ENCODE assay signal across 9 cellular contexts in the genomic region with DNA sequence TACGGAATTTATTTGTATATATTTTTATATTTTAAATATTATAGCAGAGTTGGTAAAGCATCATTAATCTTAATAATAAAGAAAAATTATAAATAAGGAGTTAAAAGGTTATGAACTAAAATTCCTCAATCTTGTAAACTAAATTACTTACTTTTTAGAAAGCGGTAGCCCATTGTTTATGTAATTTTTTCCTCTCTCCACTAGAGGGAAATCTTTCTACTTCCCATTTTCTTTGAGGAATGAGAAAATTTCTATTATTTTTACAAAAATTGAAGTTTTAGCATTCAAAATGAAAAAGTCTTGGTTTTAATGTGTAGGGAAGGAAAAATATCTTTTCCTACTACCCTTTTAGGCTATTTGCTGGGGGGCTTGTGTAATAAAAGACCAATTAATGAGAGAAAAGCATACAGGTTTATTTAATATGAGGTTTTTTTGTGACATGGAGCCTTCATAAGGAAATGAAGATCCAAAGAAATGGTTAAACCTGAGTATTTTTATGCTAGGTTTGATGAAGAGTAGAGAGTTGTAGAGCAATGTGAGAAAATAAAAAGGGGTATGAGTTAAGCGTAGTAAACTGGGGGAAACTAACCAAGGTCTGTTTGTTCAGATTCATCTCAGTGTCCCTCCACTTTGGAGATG.
A peak's percentile ranks its signal among the peaks of the same experiment; 100 is the strongest.
DNase-seq lines count a peak whose midpoint lies in the region; ATAC-seq, FAIRE-seq and TF ChIP-seq lines count a peak whose summit lies in the region.
"Had no signal": no experiment of that assay in that cellular context is flagged by ENCODE, and none has a peak within 500 bp of the region (broad histone marks: within the 10 kb centered on the region; RNA-seq: fewer than 3 reads in every experiment).

No MANE protein-coding gene starts in this region.

- no peaks in the 10 kb centered on the region for H3K9me3 Mint-ChIP-seq in chondrocyte (ENCODE audit: low read depth)

- peaks cover 5% of the 10 kb centered on the region for H3K36me3 Mint-ChIP-seq in chondrocyte (ENCODE audit: low read depth)

- ATAC-seq in pancreas, result no peak

- intact Hi-C loops in pancreas (cut with DNase I), result no loop called here

- no peaks in the 10 kb centered on the region for H3K4me1 ChIP-seq in pancreas
- H3K4me1 ChIP-seq: HAP-1, SJSA1 had no signal

- WGBS in pancreas, 2 donors, result 82 to 87% methylated on average over 3 of the region's 3 CpGs

- no peak overlapping the region for H3K4me3 Mint-ChIP-seq in chondrocyte (ENCODE audit: unreplicated experiment)

- H3K27ac Mint-ChIP-seq in chondrocyte (ENCODE audit: unreplicated experiment), result no peak overlapping the region

- H3K27ac ChIP-seq in pancreas, result no peak overlapping the region
- H3K27ac ChIP-seq: SJSA1 had no signal

- H3K9me3 ChIP-seq in pancreas, result no peaks in the 10 kb centered on the region
- H3K9me3 ChIP-seq: HAP-1, SJSA1 had no signal

- TF ChIP-seq CTCF in GM12864 (IDR thresholded peaks at IDR 0.05; ENCODE audit: low read depth, low read length, missing control alignments), result peak; percentile 17
- TF ChIP-seq CTCF in NB4 (IDR thresholded peaks at IDR 0.05; ENCODE audit: low read depth, low read length), result no peak
- peak; percentile 86 for TF ChIP-seq CTCF in chondrocyte (IDR thresholded peaks at IDR 0.05)
- TF ChIP-seq CTCF in pancreas (IDR thresholded peaks at IDR 0.05), result peak in 1 of 4 donors; percentile 22

- no peak for TF ChIP-seq POLR2A in NB4 (IDR thresholded peaks at IDR 0.05; ENCODE audit: extremely low read depth, insufficient read length)

- no peaks in the 10 kb centered on the region for H3K27me3 Mint-ChIP-seq in chondrocyte (ENCODE audit: low read depth)

- H3K27me3 ChIP-seq in pancreas, result no peaks in the 10 kb centered on the region
- H3K27me3 ChIP-seq: SJSA1 had no signal

- DNase-seq in GM12864 (ENCODE audit: low read depth) (no peak), NB4 (ENCODE audit: low read depth) (peak; percentile 17), chondrocyte (ENCODE audit: low spot score) (no peak), pancreas (no peak), iPS-NIHi7 (ENCODE audit: extremely low spot score) (no peak), NCI-H526 treated with DMSO at 0.1 percent for 48 hours (lab: John Stamatoyannopoulos, UW) (no peak)
- no peak for DNase-seq in activated CD8-positive, alpha-beta memory T cell treated with anti-CD3 and anti-CD28 coated beads, Interleukin-2, amount 50 U/mL, for 48 hours

- no peak overlapping the region for H3K4me3 ChIP-seq in GM12864 (ENCODE audit: low read depth, low read length)
- no peak overlapping the region for H3K4me3 ChIP-seq in NB4 (ENCODE audit: low read depth, low read length)
- no peak overlapping the region for H3K4me3 ChIP-seq in pancreas
- H3K4me3 ChIP-seq: HAP-1, SJSA1 had no signal

- no peaks in the 10 kb centered on the region for H3K4me1 Mint-ChIP-seq in chondrocyte (ENCODE audit: low read depth)

- H3K36me3 ChIP-seq in pancreas, result peaks cover 0 to 8% (median 0%) of the 10 kb centered on the region in 3 donors
- H3K36me3 ChIP-seq: HAP-1 had no signal

- peak; percentile 75 for FAIRE-seq in pancreas (lab: Jason Lieb, UNC)
